ENCODE assay signal across 1 cellular context in the genomic region with DNA sequence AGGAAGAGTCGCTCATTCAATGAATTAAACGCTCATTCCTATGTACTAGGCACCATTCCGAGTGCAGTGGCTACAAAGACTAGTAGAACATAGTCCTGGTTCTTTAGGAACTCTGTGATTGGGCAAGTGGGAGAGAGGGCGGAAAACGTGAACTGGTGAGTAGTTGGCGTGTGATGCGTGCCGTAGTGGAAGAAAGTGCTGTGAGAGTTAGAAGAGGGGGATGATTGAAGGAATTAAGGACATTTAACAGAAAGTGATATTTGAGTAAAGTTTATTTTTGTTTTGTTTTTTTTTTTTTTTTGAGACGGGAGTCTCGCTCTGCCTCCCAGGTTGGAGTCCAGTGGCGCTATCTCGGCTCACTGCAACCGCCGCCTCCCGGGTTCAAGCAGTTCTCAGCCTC.
TF ChIP-seq lines count a peak whose summit lies in the region.

No MANE protein-coding gene starts in this region.

TF ChIP-seq in IMR-90, 13 proteins besides CTCF, POLR2A, EP300 and RAD21:
- TF ChIP-seq, protein P1, sequence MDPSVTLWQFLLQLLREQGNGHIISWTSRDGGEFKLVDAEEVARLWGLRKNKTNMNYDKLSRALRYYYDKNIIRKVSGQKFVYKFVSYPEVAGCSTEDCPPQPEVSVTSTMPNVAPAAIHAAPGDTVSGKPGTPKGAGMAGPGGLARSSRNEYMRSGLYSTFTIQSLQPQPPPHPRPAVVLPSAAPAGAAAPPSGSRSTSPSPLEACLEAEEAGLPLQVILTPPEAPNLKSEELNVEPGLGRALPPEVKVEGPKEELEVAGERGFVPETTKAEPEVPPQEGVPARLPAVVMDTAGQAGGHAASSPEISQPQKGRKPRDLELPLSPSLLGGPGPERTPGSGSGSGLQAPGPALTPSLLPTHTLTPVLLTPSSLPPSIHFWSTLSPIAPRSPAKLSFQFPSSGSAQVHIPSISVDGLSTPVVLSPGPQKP (IDR thresholded peaks at IDR 0.05; ENCODE audit: borderline replicate concordance, low read depth, low read length): no peak
- 0 out of 2 replicates have a peak, but pooled peaks have one; percentile 39 for TF ChIP-seq MXI1 (IDR thresholded peaks at IDR 0.05; ENCODE audit: borderline replicate concordance, low read depth, low read length)
- TF ChIP-seq MAZ (IDR thresholded peaks at IDR 0.05; ENCODE audit: borderline replicate concordance, low read depth, low read length): no peak
- TF ChIP-seq RFX5 (IDR thresholded peaks at IDR 0.05; ENCODE audit: low read depth, low read length): no peak
- no peak for TF ChIP-seq FOS (IDR thresholded peaks at IDR 0.05; ENCODE audit: low read depth, low read length)
- TF ChIP-seq CHD1 (IDR thresholded peaks at IDR 0.05; ENCODE audit: low read depth, low read length): no peak
- TF ChIP-seq, protein P2, sequence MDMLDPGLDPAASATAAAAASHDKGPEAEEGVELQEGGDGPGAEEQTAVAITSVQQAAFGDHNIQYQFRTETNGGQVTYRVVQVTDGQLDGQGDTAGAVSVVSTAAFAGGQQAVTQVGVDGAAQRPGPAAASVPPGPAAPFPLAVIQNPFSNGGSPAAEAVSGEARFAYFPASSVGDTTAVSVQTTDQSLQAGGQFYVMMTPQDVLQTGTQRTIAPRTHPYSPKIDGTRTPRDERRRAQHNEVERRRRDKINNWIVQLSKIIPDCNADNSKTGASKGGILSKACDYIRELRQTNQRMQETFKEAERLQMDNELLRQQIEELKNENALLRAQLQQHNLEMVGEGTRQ (IDR thresholded peaks at IDR 0.05; ENCODE audit: low read depth, low read length): no peak
- TF ChIP-seq CEBPB (IDR thresholded peaks at IDR 0.05; ENCODE audit: low read depth, low read length): peak; percentile 59
- peak; percentile 81 for TF ChIP-seq BHLHE40 (IDR thresholded peaks at IDR 0.05; ENCODE audit: low read depth, low read length)
- TF ChIP-seq SMC3 (IDR thresholded peaks at IDR 0.05; ENCODE audit: low read depth, low read length): no peak
- no peak for TF ChIP-seq NFE2L2 (IDR thresholded peaks at IDR 0.05; ENCODE audit: low read depth, low read length)
- TF ChIP-seq MAFK (IDR thresholded peaks at IDR 0.05; ENCODE audit: low read depth, low read length): no peak
- TF ChIP-seq RCOR1 (IDR thresholded peaks at IDR 0.05; ENCODE audit: insufficient replicate concordance, low read length): no peak
TF ChIP-seq in IMR-90: peak in this region for 3.
